In the genomic region with DNA sequence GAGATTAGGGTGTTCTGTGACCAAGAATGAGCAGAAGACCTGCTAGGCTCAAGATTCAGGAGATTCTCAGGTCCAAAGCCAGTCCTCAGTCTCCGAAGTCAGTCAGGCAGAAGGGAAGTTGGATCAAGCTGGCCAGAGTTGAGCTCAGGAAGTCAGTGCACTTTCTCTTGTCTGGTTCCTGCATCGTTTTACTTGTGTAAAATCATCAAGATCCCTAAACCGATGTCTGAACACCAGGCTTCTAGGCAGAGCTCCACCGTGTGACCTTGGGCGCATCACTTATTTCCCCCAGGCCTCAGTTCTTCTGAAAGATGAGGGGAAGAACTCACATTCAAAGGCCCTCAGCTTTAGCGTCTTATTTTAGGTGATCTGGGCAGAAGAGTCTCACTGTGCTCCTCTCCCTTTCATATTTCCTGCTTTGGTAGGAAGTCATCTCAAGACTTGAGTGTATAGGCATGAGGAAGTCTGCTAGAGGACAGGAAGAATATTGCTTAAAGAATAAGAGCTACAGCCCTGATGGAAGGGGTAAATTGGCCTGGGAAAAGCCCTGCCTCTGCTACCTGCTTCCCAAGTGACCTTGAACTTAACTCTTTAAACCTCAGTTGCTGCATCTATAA, we compare ENCODE assay signal across 1 cellular context.
TF ChIP-seq lines count a peak whose summit lies in the region.

No MANE protein-coding gene starts in this region.

TF ChIP-seq in IMR-90, 13 proteins besides CTCF, POLR2A, EP300 and RAD21:
- TF ChIP-seq SMC3 (IDR thresholded peaks at IDR 0.05; ENCODE audit: low read depth, low read length) (no peak), USF2 (IDR thresholded peaks at IDR 0.05; ENCODE audit: low read depth, low read length) (no peak)
